Comparison of ENCODE assay signal across 23 cellular contexts in genomic region chr17:27357236-27357635, GRCh38.
"Had no signal": no experiment of that assay in that cellular context is flagged by ENCODE, and none has a peak within 500 bp of the region (broad histone marks: within the 10 kb centered on the region; RNA-seq: fewer than 3 reads in every experiment).

No MANE protein-coding gene starts in this region.

- DNase-seq: hippocampal formation; kidney; left ventricle myocardium inferior; naive thymus-derived CD8-positive, alpha-beta T cell; ovary; right lobe of liver; stimulated activated CD4-positive, alpha-beta T cell treated with anti-CD3 and anti-CD28 coated beads, Interleukin-1b, Interleukin-23, amount 100 ng/mL, for 48 hours; stimulated activated CD4-positive, alpha-beta T cell treated with anti-CD3 and anti-CD28 coated beads, Interleukin-2, amount 100 ng/mL, for 48 hours; stimulated activated CD4-positive, alpha-beta T cell treated with anti-CD3 and anti-CD28 coated beads, Interleukin-4, amount 100 ng/mL, for 4 hours; stimulated activated CD8-positive, alpha-beta memory T cell treated with anti-CD3 and anti-CD28 coated beads, Interleukin-4, amount 100 ng/mL, for 48 hours; stimulated activated naive B cell treated with anti-CD40 and anti-IgM and Interleukin-4, amounts not matched to agents 10 μg/mL and 1 μg/mL and 100 μg/mL, for 72 hours; tibial artery had no signal

- ATAC-seq: naive thymus-derived CD8-positive, alpha-beta T cell; right lobe of liver; stimulated activated naive B cell treated with anti-CD40 and anti-IgM and Interleukin-4, amounts not matched to agents 10 μg/mL and 1 μg/mL and 100 μg/mL, for 72 hours had no signal

- H2AFZ ChIP-seq: neural progenitor cell had no signal

- H3K4me3 ChIP-seq: left ventricle myocardium inferior, lung, neural progenitor cell, ovary, right atrium auricular region, right lobe of liver, smooth muscle cell, suprapubic skin, thoracic aorta, tibial artery, vagina had no signal

- H3K9me3 ChIP-seq: left ventricle myocardium inferior, ovary, right atrium auricular region, right lobe of liver, suprapubic skin, thoracic aorta, tibial artery, vagina had no signal

- H3K4me3 Mint-ChIP-seq: naive thymus-derived CD8-positive, alpha-beta T cell; nephron; neural progenitor cell; stimulated activated naive B cell treated with anti-CD40 and anti-IgM and Interleukin-4, amounts not matched to agents 10 μg/mL and 1 μg/mL and 100 μg/mL, for 72 hours; stimulated activated naive CD8-positive, alpha-beta T cell treated with anti-CD3 and anti-CD28 coated beads, Interleukin-15, Interleukin-2, amounts not matched to agents 100 ng/mL and 50 ng/mL, for 24 hours; type B pancreatic cell had no signal

- H3K4me2 ChIP-seq: neural progenitor cell, smooth muscle cell had no signal

- H3K27ac ChIP-seq: left ventricle myocardium inferior, neural progenitor cell, ovary, right atrium auricular region, right lobe of liver, suprapubic skin, thoracic aorta, tibial artery, vagina had no signal

- H3K27me3 Mint-ChIP-seq: progenitor cell of endocrine pancreas; stimulated activated naive CD8-positive, alpha-beta T cell treated with anti-CD3 and anti-CD28 coated beads, Interleukin-15, Interleukin-2, amounts not matched to agents 100 ng/mL and 50 ng/mL, for 24 hours; type B pancreatic cell had no signal

- H3K36me3 ChIP-seq: left ventricle myocardium inferior, neural progenitor cell, ovary, right atrium auricular region, right lobe of liver, suprapubic skin, thoracic aorta, tibial artery, vagina had no signal

- H3K36me3 Mint-ChIP-seq: naive thymus-derived CD8-positive, alpha-beta T cell; type B pancreatic cell had no signal

- H3K27ac Mint-ChIP-seq: nephron; neural progenitor cell; progenitor cell of endocrine pancreas; stimulated activated naive CD8-positive, alpha-beta T cell treated with anti-CD3 and anti-CD28 coated beads, Interleukin-15, Interleukin-2, amounts not matched to agents 100 ng/mL and 50 ng/mL, for 24 hours; type B pancreatic cell had no signal

- H3K27me3 ChIP-seq: neural progenitor cell, ovary, right atrium auricular region, right lobe of liver, suprapubic skin, tibial artery, vagina had no signal

- H3K9ac ChIP-seq: neural progenitor cell had no signal
